In genomic region chr2:84115458-84115857, GRCh38 we compare ENCODE assay signal across 19 cellular contexts.
DNase-seq lines count a peak whose midpoint lies in the region; ATAC-seq and TF ChIP-seq lines count a peak whose summit lies in the region.
"Had no signal": no experiment of that assay in that cellular context is flagged by ENCODE, and none has a peak within 500 bp of the region (broad histone marks: within the 10 kb centered on the region; RNA-seq: fewer than 3 reads in every experiment).

No MANE protein-coding gene starts in this region.

- H3K4me1 Mint-ChIP-seq in glutamatergic neuron (ENCODE audit: low read depth, unreplicated experiment) (no peaks in the 10 kb centered on the region), HFFc6 (ENCODE audit: low read depth) (no peaks in the 10 kb centered on the region)
- H3K4me1 Mint-ChIP-seq: CD14-positive monocyte had no signal

- peaks cover 7% of the 10 kb centered on the region for H3K36me3 Mint-ChIP-seq in glutamatergic neuron (ENCODE audit: unreplicated experiment)
- no peaks in the 10 kb centered on the region for H3K36me3 Mint-ChIP-seq in HFFc6 (ENCODE audit: low read depth)
- H3K36me3 Mint-ChIP-seq: CD14-positive monocyte had no signal

- ATAC-seq in GM18502 (IDR thresholded peaks at IDR 0.05; ENCODE audit: poor library complexity, unreplicated experiment) (peak; percentile 87), GM19438 (IDR thresholded peaks at IDR 0.05; ENCODE audit: low read depth, unreplicated experiment) (peak; percentile 98), HG02678 (IDR thresholded peaks at IDR 0.05; ENCODE audit: unreplicated experiment) (peak; percentile 91), HG03354 (IDR thresholded peaks at IDR 0.05; ENCODE audit: poor library complexity, severe bottlenecking, unreplicated experiment) (peak; percentile 99), GM19351 (IDR thresholded peaks at IDR 0.05; ENCODE audit: unreplicated experiment) (no peak)
- ATAC-seq: esophagus mucosa had no signal

- no peak overlapping the region for H3K4me3 Mint-ChIP-seq in glutamatergic neuron (ENCODE audit: unreplicated experiment)
- H3K4me3 Mint-ChIP-seq in HFFc6, result no peak overlapping the region
- H3K4me3 Mint-ChIP-seq: CD14-positive monocyte; T-helper 1 cell treated with Interleukin-12 subunit alpha and Interleukin-12 subunit beta and Interleukin-4 antibody, amounts not matched to agents 30 μg/mL and 1 μg/mL, for 36 hours had no signal

- H3K27ac Mint-ChIP-seq in glutamatergic neuron (ENCODE audit: unreplicated experiment) (no peak overlapping the region), HFFc6 (no peak overlapping the region)
- H3K27ac Mint-ChIP-seq: CD14-positive monocyte; T-helper 1 cell treated with Interleukin-12 subunit alpha and Interleukin-12 subunit beta and Interleukin-4 antibody, amounts not matched to agents 30 μg/mL and 1 μg/mL, for 36 hours had no signal

- peaks cover 4% of the 10 kb centered on the region for H3K9me3 Mint-ChIP-seq in glutamatergic neuron (ENCODE audit: unreplicated experiment)
- peaks cover 21% of the 10 kb centered on the region for H3K9me3 Mint-ChIP-seq in HFFc6

- DNase-seq in glutamatergic neuron (no peak), HFFc6 (no peak), UCSD-AML1 (lab: John Stamatoyannopoulos, UW; ENCODE audit: unreplicated experiment) (no peak)
- DNase-seq: activated naive CD4-positive, alpha-beta T cell; dermis blood vessel endothelial cell; head of caudate nucleus; islet precursor cell; KBM-7; mesenchymal stem cell; NCI-H1417 treated with DMSO at 0.1 percent for 48 hours; substantia nigra had no signal

- TF ChIP-seq CTCF in glutamatergic neuron (IDR thresholded peaks at IDR 0.05; ENCODE audit: partially characterized antibody, unreplicated experiment) (no peak), HFFc6 (IDR thresholded peaks at IDR 0.05) (no peak)

- H3K27me3 Mint-ChIP-seq in glutamatergic neuron (ENCODE audit: unreplicated experiment) (no peaks in the 10 kb centered on the region), HFFc6 (ENCODE audit: insufficient read depth) (no peaks in the 10 kb centered on the region; the same call in 1 of the 2 replicates)
